Comparison of ENCODE assay signal across 1 cellular context in the genomic region with DNA sequence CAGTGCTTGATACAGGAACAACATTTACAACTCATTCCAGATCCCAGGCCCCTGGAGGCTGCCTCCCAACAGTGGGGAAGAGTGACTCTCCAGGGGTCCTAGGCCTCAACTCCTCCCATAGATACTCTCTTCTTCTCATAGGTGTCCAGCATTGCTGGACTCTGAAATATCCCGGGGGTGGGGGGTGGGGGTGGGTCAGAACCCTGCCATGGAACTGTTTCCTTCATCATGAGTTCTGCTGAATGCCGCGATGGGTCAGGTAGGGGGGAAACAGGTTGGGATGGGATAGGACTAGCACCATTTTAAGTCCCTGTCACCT.
TF ChIP-seq lines count a peak whose summit lies in the region.

No MANE protein-coding gene starts in this region.

TF ChIP-seq in GM23338, 12 proteins besides CTCF, POLR2A, EP300 and RAD21 (continued from another document):
- TF ChIP-seq STAT1 (IDR thresholded peaks at IDR 0.05; ENCODE audit: unreplicated experiment) (no peak), ZNF331 (CRISPR knock-in tag; IDR thresholded peaks at IDR 0.05; ENCODE audit: low read depth) (no peak), ZNF462 (CRISPR knock-in tag; IDR thresholded peaks at IDR 0.05) (no peak), REST (IDR thresholded peaks at IDR 0.05; ENCODE audit: unreplicated experiment) (no peak), NANOG (IDR thresholded peaks at IDR 0.05; ENCODE audit: borderline replicate concordance) (no peak), CREB1 (CRISPR knock-in tag; IDR thresholded peaks at IDR 0.05; ENCODE audit: low read depth) (no peak), EZH2 (IDR thresholded peaks at IDR 0.05; ENCODE audit: low read depth, unreplicated experiment) (no peak)
